In the genomic region with DNA sequence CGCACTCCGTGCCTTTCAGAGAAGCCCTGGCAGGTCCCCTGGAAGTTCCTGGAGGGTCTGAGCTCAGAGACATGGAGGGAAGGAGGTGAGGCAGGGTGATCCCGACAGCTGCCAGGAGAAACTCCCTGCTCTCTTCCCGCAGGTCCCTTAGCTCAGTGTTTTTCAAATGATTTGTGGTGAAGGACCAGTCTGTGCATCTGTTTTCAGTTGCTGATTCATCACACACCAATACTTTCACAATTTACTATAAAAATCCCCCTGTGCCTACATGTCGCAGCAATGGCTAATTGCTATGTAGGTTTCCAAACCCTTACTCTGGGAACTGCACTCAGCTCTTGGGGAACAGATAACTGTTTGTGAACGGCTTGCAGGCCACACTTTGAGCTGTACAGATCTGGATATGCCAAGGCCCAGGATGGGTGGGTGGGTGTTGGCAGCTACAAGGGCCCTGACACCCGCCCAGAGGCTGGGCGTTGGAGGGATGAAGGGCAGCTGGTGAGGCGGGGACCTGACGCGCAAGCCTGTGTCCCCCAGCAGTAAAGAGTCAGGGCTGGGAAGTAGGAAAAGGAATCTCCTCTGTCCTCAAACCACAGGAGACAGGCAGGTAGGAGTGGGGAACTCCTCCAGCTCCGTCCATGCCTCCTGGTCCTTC, we compare ENCODE assay signal across 18 cellular contexts. TPM values are rescaled to one million over a fixed set of nuclear protein-coding genes. Genes with fewer than 3 reads are reported as not detected.
A peak's percentile ranks its signal among the peaks of the same experiment; 100 is the strongest.
DNase-seq lines count a peak whose midpoint lies in the region; ATAC-seq, FAIRE-seq and TF ChIP-seq lines count a peak whose summit lies in the region.
"Had no signal": no experiment of that assay in that cellular context is flagged by ENCODE, and none has a peak within 500 bp of the region (broad histone marks: within the 10 kb centered on the region; RNA-seq: fewer than 3 reads in every experiment).

No MANE protein-coding gene starts in this region.

- intact Hi-C loops in HepG2 (cut with micrococcal nuclease; ENCODE audit: unreplicated experiment) = loop anchor here (1.0 kb wide), 1 partner anchor 9 kb away; no protein-coding TSS in a partner anchor
- intact Hi-C loops in right lobe of liver (cut with DNase I) = no loop called here

- H3K4me1 Mint-ChIP-seq in T-cell = no peaks in the 10 kb centered on the region
- H3K4me1 Mint-ChIP-seq: activated naive CD4-positive, alpha-beta T cell treated with anti-CD3 and anti-CD28 coated beads, Interleukin-2, amount 50 U/mL, for 24 hours had no signal

- H3K9me2 ChIP-seq in hepatocyte (replicated peaks; ENCODE audit: insufficient read depth) = no peaks in the 10 kb centered on the region

- CTCF ChIA-PET in HepG2 (lab: Yijun Ruan, JAX; ENCODE audit: low intra/inter-chr PET ratio, low total read pairs) (no interaction called here), T-cell (lab: Charles Lee) (no interaction called here)

- peaks cover 58% of the 10 kb centered on the region for H3K4me1 ChIP-seq in HepG2 (ENCODE audit: insufficient read depth, low read length)
- H3K4me1 ChIP-seq in right lobe of liver = no peaks in the 10 kb centered on the region
- peaks cover 5% of the 10 kb centered on the region for H3K4me1 ChIP-seq in adipocyte (ENCODE audit: control insufficient read depth, insufficient read depth, low read length)
- peaks cover 8% of the 10 kb centered on the region for H3K4me1 ChIP-seq in hepatocyte (ENCODE audit: insufficient read depth)

- H3K9me3 Mint-ChIP-seq in T-cell = no peaks in the 10 kb centered on the region
- H3K9me3 Mint-ChIP-seq: activated CD8-positive, alpha-beta T cell treated with anti-CD3 and anti-CD28 coated beads for 36 hours; activated naive CD4-positive, alpha-beta T cell treated with anti-CD3 and anti-CD28 coated beads, Interleukin-2, amount 50 U/mL, for 24 hours had no signal

- H3K27me3 Mint-ChIP-seq in T-cell = peaks cover 9 to 19% of the 10 kb centered on the region in 2 donors

- no peaks in the 10 kb centered on the region for H3K36me3 Mint-ChIP-seq in T-cell
- H3K36me3 Mint-ChIP-seq: activated naive CD4-positive, alpha-beta T cell treated with anti-CD3 and anti-CD28 coated beads, Interleukin-2, amount 50 U/mL, for 24 hours had no signal

- H3K27ac Mint-ChIP-seq in T-cell = no peak overlapping the region
- H3K27ac Mint-ChIP-seq: activated CD8-positive, alpha-beta T cell treated with anti-CD3 and anti-CD28 coated beads for 36 hours; activated naive CD4-positive, alpha-beta T cell treated with anti-CD3 and anti-CD28 coated beads, Interleukin-2, amount 50 U/mL, for 24 hours; nephron progenitor cell had no signal

- WGBS in HepG2 (ENCODE audit: low lambda C conversion rate) = 27% methylated on average over 12 of the region's 12 CpGs
- 75% methylated on average over 2 of the region's 12 CpGs for WGBS in right lobe of liver (ENCODE audit: insufficient coverage, low coverage, low lambda C conversion rate, missing lambda C conversion rate)
- WGBS in hepatocyte (ENCODE audit: low lambda C conversion rate, missing lambda C conversion rate) = 67% methylated on average over 12 of the region's 12 CpGs

- no peak overlapping the region for H3K4me3 Mint-ChIP-seq in T-cell
- H3K4me3 Mint-ChIP-seq: activated CD8-positive, alpha-beta T cell treated with anti-CD3 and anti-CD28 coated beads for 36 hours; activated naive CD4-positive, alpha-beta T cell treated with anti-CD3 and anti-CD28 coated beads, Interleukin-2, amount 50 U/mL, for 24 hours; nephron progenitor cell had no signal

- H3K27ac ChIP-seq in HepG2 (ENCODE audit: extremely low read length, insufficient read depth, low read length) (no peak overlapping the region), right lobe of liver (no peak overlapping the region), hepatocyte (peak overlapping the region; percentile 55)
- H3K27ac ChIP-seq: spleen, vagina had no signal

- H3K9me3 ChIP-seq in HepG2 (ENCODE audit: low read length) (no peaks in the 10 kb centered on the region), right lobe of liver (no peaks in the 10 kb centered on the region), adipocyte (ENCODE audit: control insufficient read depth, low read length) (no peaks in the 10 kb centered on the region), hepatocyte (ENCODE audit: low read depth) (no peaks in the 10 kb centered on the region)
- H3K9me3 ChIP-seq: spleen, vagina had no signal

- no peak for FAIRE-seq in HepG2 (lab: Jason Lieb, UNC)
- FAIRE-seq: frontal cortex, GM18507, kidney had no signal

- TF ChIP-seq EP300 in HepG2 (IDR thresholded peaks at IDR 0.05; ENCODE audit: low read depth in 2 of 2, low read length in 2 of 2) (no peak), HepG2 (CRISPR knock-in tag; IDR thresholded peaks at IDR 0.05; ENCODE audit: borderline replicate concordance) (no peak)

- H3K79me2 ChIP-seq in HepG2 (ENCODE audit: insufficient read depth, low read length) = no peaks in the 10 kb centered on the region
- H3K79me2 ChIP-seq in hepatocyte = no peaks in the 10 kb centered on the region

- TF ChIP-seq POLR2A in HepG2 (IDR thresholded peaks at IDR 0.05; ENCODE audit: insufficient read depth in 1 of 2, low read depth in 2 of 2, low read length in 2 of 2) (no peak), right lobe of liver (IDR thresholded peaks at IDR 0.05) (no peak), erythroblast (IDR thresholded peaks at IDR 0.05; ENCODE audit: low read length) (no peak)

- BruUV-seq in HepG2 (replicated peaks; lab: Mats Ljungman, UMichigan) = no TSS peak

- ATAC-seq in HepG2 (peak; percentile 41), right lobe of liver (no peak), T-cell (replicated peaks in 1 of 4) (no peak), GM19452 (IDR thresholded peaks at IDR 0.05; ENCODE audit: unreplicated experiment) (no peak)
- ATAC-seq: activated CD8-positive, alpha-beta T cell treated with anti-CD3 and anti-CD28 coated beads for 36 hours had no signal

- no peaks in the 10 kb centered on the region for H4K20me1 ChIP-seq in HepG2 (ENCODE audit: insufficient read depth, low read length)
- H4K20me1 ChIP-seq in hepatocyte (ENCODE audit: insufficient read depth, poor library complexity, severe bottlenecking) = no peaks in the 10 kb centered on the region

- POLR2A ChIA-PET in HepG2 (lab: Yijun Ruan, JAX) = interaction anchor here (0.9 kb wide), 1 partner anchor 143 kb away, joined by 3 read pairs; no protein-coding TSS in a partner anchor
- POLR2A ChIA-PET in T-cell (lab: Charles Lee) = no interaction called here

- H3K9ac ChIP-seq in HepG2 (ENCODE audit: insufficient read depth, low read depth, low read length) (peak overlapping the region; percentile 5; the same call in 1 of the 2 replicates), adipocyte (ENCODE audit: low read length) (no peak overlapping the region)

- H3K4me2 ChIP-seq in HepG2 (ENCODE audit: low read depth, low read length) (peak overlapping the region; percentile 65), hepatocyte (no peak overlapping the region)

- H3K36me3 ChIP-seq in HepG2 (replicated peaks in 1 of 2; ENCODE audit: control insufficient read depth in 1 of 2, insufficient read depth in 2 of 2, low read length in 2 of 2) (no peaks in the 10 kb centered on the region), right lobe of liver (no peaks in the 10 kb centered on the region), adipocyte (ENCODE audit: control insufficient read depth, insufficient read depth, low read length, severe bottlenecking) (no peaks in the 10 kb centered on the region), hepatocyte (replicated peaks; ENCODE audit: insufficient read depth, low read depth) (no peaks in the 10 kb centered on the region)
- H3K36me3 ChIP-seq: spleen, vagina had no signal

- TF ChIP-seq CTCF in HepG2 (CRISPR knock-in tag; IDR thresholded peaks at IDR 0.05) (no peak), right lobe of liver (IDR thresholded peaks at IDR 0.05) (no peak), hepatocyte (IDR thresholded peaks at IDR 0.05; ENCODE audit: poor library complexity) (no peak)

- in situ Hi-C loops in HepG2 (cut with HindIII; ENCODE audit: extremely low pct_ligation_motif_present, low pct_unique_long_range_greater_than_20kb) = no loop called here

- TF ChIP-seq RAD21 in HepG2 (CRISPR knock-in tag; IDR thresholded peaks at IDR 0.05) = no peak

- H3K4me3 ChIP-seq in HepG2 (replicated peaks in 1 of 3; ENCODE audit: insufficient read depth in 1 of 3, low read depth in 2 of 3, low read length in 3 of 3) (peak overlapping the region in 1 of 3 experiments; percentile 45; a peak in 2 of 6 replicates), right lobe of liver (no peak overlapping the region), adipocyte (ENCODE audit: low read length) (no peak overlapping the region), hepatocyte (no peak overlapping the region)
- H3K4me3 ChIP-seq: spleen, vagina had no signal

- DNase-seq in HepG2 (ENCODE audit: low spot score) (no peak), right lobe of liver (no peak), adipocyte (ENCODE audit: low read depth) (peak; percentile 30), hepatocyte (ENCODE audit: low spot score) (no peak), DMS114 treated with DMSO at 0.1 percent for 48 hours (lab: John Stamatoyannopoulos, UW; ENCODE audit: unreplicated experiment) (no peak), erythroblast (lab: John Stamatoyannopoulos, UW) (no peak), T-cell (no peak)
- DNase-seq: activated CD8-positive, alpha-beta T cell treated with anti-CD3 and anti-CD28 coated beads for 36 hours; KG1; kidney; nephron progenitor cell; spleen had no signal

- peaks cover 3 to 47% of the 10 kb centered on the region in 2 experiments for H3K27me3 ChIP-seq in HepG2 (ENCODE audit: control insufficient read depth in 1 of 2, insufficient read depth in 2 of 2, low read length in 2 of 2)
- no peaks in the 10 kb centered on the region for H3K27me3 ChIP-seq in right lobe of liver
- H3K27me3 ChIP-seq in adipocyte (replicated peaks; ENCODE audit: control insufficient read depth, insufficient read depth, low read length) = peaks cover 39% of the 10 kb centered on the region
- H3K27me3 ChIP-seq in hepatocyte = no peaks in the 10 kb centered on the region
- H3K27me3 ChIP-seq: vagina had no signal

- H2AFZ ChIP-seq in HepG2 (ENCODE audit: low read length) (peak overlapping the region; percentile 31), hepatocyte (no peak overlapping the region)

RNA-seq across cellular contexts. Expression of gene EMP2, which starts 20.5 kb away (rescaled TPM):
- total RNA-seq in HepG2 (2016; rRNA removed; fragmentation: Illumina TruSeq; extraction: Trizol) (13.4 and 24.6 TPM in 2 replicates), right lobe of liver (10 to 100 TPM; 38.5 to 95.6 (median 58.4) TPM), hepatocyte (23.4 and 29.1 TPM in 2 replicates), T-cell (under 1 TPM in 3 of 5 donors, not detected in 2; 0.30 to 0.98 (median 0.61) TPM)
- total RNA-seq in HepG2 (2016; cell fraction: cytosol; rRNA removed; fragmentation: Illumina TruSeq; extraction: Trizol; ENCODE audit: low read depth) = 9.2 and 9.9 TPM in 2 replicates
- 11.7 and 21.4 TPM in 2 replicates for total RNA-seq in HepG2 (2016; cell fraction: insoluble cytoplasmic fraction; rRNA removed; fragmentation: Illumina TruSeq; extraction: Trizol)
- 11.9 and 13.5 TPM in 2 replicates for total RNA-seq in HepG2 (2016; cell fraction: membrane; rRNA removed; fragmentation: Illumina TruSeq; extraction: Trizol)
- total RNA-seq in HepG2 (2016; cell fraction: nucleus; rRNA removed; fragmentation: Illumina TruSeq; extraction: Trizol) = 17.1 and 22.3 TPM in 2 replicates
- polyA plus RNA-seq in HepG2 (2011; rRNA removed) (84.4 and 91.2 TPM in 2 replicates), hepatocyte (93.4 and 147 TPM in 2 replicates)
- polyA plus RNA-seq in HepG2 (2011; cell fraction: cytosol; rRNA removed) = 59.1 and 63.8 TPM in 2 replicates
- 25.3 and 26.7 TPM in 2 replicates for polyA plus RNA-seq in HepG2 (2011; cell fraction: nucleus; rRNA removed)
- 79.6 and 88.1 TPM in 2 replicates for polyA plus RNA-seq in HepG2 (2012)
- polyA plus RNA-seq in HepG2 (2016; cell fraction: cytosol; fragmentation: Illumina TruSeq; extraction: Trizol; ENCODE audit: low read depth) = 25.1 and 29.9 TPM in 2 replicates
- polyA plus RNA-seq in HepG2 (2016; cell fraction: insoluble cytoplasmic fraction; fragmentation: Illumina TruSeq; extraction: Trizol; ENCODE audit: low read depth) = 19.9 and 21.5 TPM in 2 replicates
- 20.0 and 21.7 TPM in 2 replicates for polyA plus RNA-seq in HepG2 (2016; cell fraction: membrane; fragmentation: Illumina TruSeq; extraction: Trizol; ENCODE audit: low read depth)
- 44.6 and 45.3 TPM in 2 replicates for polyA plus RNA-seq in HepG2 (2016; cell fraction: nucleus; fragmentation: Illumina TruSeq; extraction: Trizol; ENCODE audit: insufficient read depth, low read depth)
- polyA minus RNA-seq in HepG2 (2011; rRNA and poly(A)+ RNA removed; ENCODE audit: low replicate concordance) = 185 and 354 TPM in 2 replicates
- 33.1 and 45.3 TPM in 2 replicates for polyA minus RNA-seq in HepG2 (2011; cell fraction: cytosol; rRNA and poly(A)+ RNA removed)
- polyA minus RNA-seq in HepG2 (2011; cell fraction: nucleus; rRNA and poly(A)+ RNA removed) = 34.7 and 36.2 TPM in 2 replicates
- total RNA-seq: activated CD8-positive, alpha-beta T cell treated with anti-CD3 and anti-CD28 coated beads for 36 hours; T-helper 2 cell treated with Interferon-gamma antibody and Interleukin-4, amounts not matched to agents 100 ng/mL and 5 ng/mL, for 36 hours had no signal

Comparison
In these comparisons a context has a peak if more than half of its experiments do, and no peak if none do; other contexts are left out.
1. RNA of gene EMP2, which starts 20.5 kb away (total RNA-seq): 38.5 to 95.6 TPM in right lobe of liver, 23.4 to 29.1 TPM in hepatocyte and 9.2 to 24.6 TPM in HepG2; 0.30 to 0.98 TPM in T-cell; every median in the first group is over 4 times any median in the second.